34 cellular contexts compared by ENCODE assay signal in the genomic region with DNA sequence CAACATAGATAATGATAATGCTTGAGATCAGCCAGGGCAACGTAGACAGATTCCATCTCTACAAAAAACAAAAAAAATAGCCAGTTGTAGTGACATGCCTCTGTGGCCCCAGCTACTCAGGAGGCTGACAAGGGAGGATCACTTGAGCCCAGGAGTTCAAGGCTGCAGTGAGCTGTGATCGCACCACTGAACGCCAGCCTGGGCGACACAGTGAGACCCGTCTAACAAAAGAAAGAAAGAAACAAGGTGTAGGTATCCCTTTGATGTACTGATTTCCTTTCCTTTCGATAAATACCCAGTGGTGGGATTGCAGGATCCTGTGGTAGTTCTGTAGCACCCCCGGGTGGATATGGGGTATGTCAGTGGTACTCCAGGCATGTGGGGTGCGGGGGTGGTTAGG. TPM values are rescaled to one million over a fixed set of nuclear protein-coding genes. Genes with fewer than 3 reads are reported as not detected.
"Had no signal": no experiment of that assay in that cellular context is flagged by ENCODE, and none has a peak within 500 bp of the region (broad histone marks: within the 10 kb centered on the region; RNA-seq: fewer than 3 reads in every experiment).

No MANE protein-coding gene starts in this region.

- H3K4me3 ChIP-seq: coronary artery, esophagus muscularis mucosa, gastroesophageal sphincter, heart right ventricle had no signal

- H3K36me3 ChIP-seq: brain microvascular endothelial cell, esophagus muscularis mucosa, gastroesophageal sphincter, heart right ventricle had no signal

- H3K36me3 Mint-ChIP-seq: activated naive CD8-positive, alpha-beta T cell had no signal

- H3K9me3 ChIP-seq: esophagus muscularis mucosa, gastroesophageal sphincter, heart right ventricle had no signal

- DNase-seq: activated B cell treated with CpG ODN at 0.5 μM for 24 hours; activated CD4-positive, alpha-beta T cell treated with anti-CD3 and anti-CD28 coated beads for 48 hours; activated CD4-positive, alpha-beta T cell treated with anti-CD3 and anti-CD28 coated beads, Interleukin-2, amount 50 U/mL, for 1 hour; activated CD4-positive, alpha-beta T cell treated with anti-CD3 and anti-CD28 coated beads, Interleukin-2, amount 50 U/mL, for 48 hours; activated CD8-positive, alpha-beta memory T cell treated with anti-CD3 and anti-CD28 coated beads for 24 hours; activated CD8-positive, alpha-beta T cell treated with anti-CD3 and anti-CD28 coated beads for 36 hours; activated effector memory CD4-positive, alpha-beta T cell treated with Interleukin-2 at 50 U/mL for 16 hours; activated gamma-delta T cell treated with Interleukin-2 at 50 U/mL for 16 hours; activated naive CD4-positive, alpha-beta T cell treated with anti-CD3 and anti-CD28 coated beads, Interleukin-2, amount 50 U/mL, for 16 hours; activated naive CD4-positive, alpha-beta T cell treated with Interleukin-2 at 50 U/mL for 16 hours; activated T-cell treated with anti-CD3 and anti-CD28 coated beads, Interleukin-2, amount 50 U/mL, for 4 hours; amniotic stem cell; anterior cingulate cortex; brain microvascular endothelial cell; dermis blood vessel endothelial cell; effector CD4-positive, alpha-beta T cell; effector memory CD8-positive, alpha-beta T cell; erythroblast; foreskin melanocyte; heart right ventricle; T-helper 2 cell had no signal

- H3K27me3 Mint-ChIP-seq: activated B cell treated with CpG ODN at 0.5 μM for 24 hours; activated CD8-positive, alpha-beta T cell treated with anti-CD3 and anti-CD28 coated beads for 36 hours; activated naive CD8-positive, alpha-beta T cell; activated T-helper 17 cell treated with anti-CD3 and anti-CD28 coated beads, Interleukin-2, amount 50 U/mL, for 72 hours had no signal

- H3K4me1 ChIP-seq: esophagus muscularis mucosa, gastroesophageal sphincter had no signal

- ATAC-seq: activated CD4-positive, CD25-positive, alpha-beta regulatory T cell treated with anti-CD3 and anti-CD28 coated beads, Interleukin-2, amount 50 U/mL, for 24 hours; activated CD8-positive, alpha-beta T cell treated with anti-CD3 and anti-CD28 coated beads for 36 hours; activated T-cell treated with anti-CD3 and anti-CD28 coated beads, Interleukin-2, amount 50 U/mL, for 4 hours; activated T-helper 17 cell treated with anti-CD3 and anti-CD28 coated beads, Interleukin-2, amount 50 U/mL, for 72 hours; effector memory CD8-positive, alpha-beta T cell; gastroesophageal sphincter; heart right ventricle had no signal

- H3K27ac Mint-ChIP-seq: activated B cell treated with CpG ODN at 0.5 μM for 24 hours; activated CD8-positive, alpha-beta T cell treated with anti-CD3 and anti-CD28 coated beads for 36 hours; activated naive CD8-positive, alpha-beta T cell; activated T-helper 17 cell treated with anti-CD3 and anti-CD28 coated beads, Interleukin-2, amount 50 U/mL, for 72 hours; effector memory CD8-positive, alpha-beta T cell had no signal

- FAIRE-seq: astrocyte, bronchial epithelial cell, TTC549 had no signal

- H3K27me3 ChIP-seq: brain microvascular endothelial cell, esophagus muscularis mucosa, gastroesophageal sphincter had no signal

- H3K27ac ChIP-seq: brain microvascular endothelial cell, coronary artery, esophagus muscularis mucosa, gastroesophageal sphincter, heart right ventricle, VCaP had no signal

- H3K4me1 Mint-ChIP-seq: central memory CD8-positive, alpha-beta T cell had no signal

- H3K9me3 Mint-ChIP-seq: activated B cell treated with CpG ODN at 0.5 μM for 24 hours; activated CD8-positive, alpha-beta T cell treated with anti-CD3 and anti-CD28 coated beads for 36 hours; activated T-cell treated with anti-CD3 and anti-CD28 coated beads, Interleukin-2, amount 50 U/mL, for 4 hours; activated T-helper 17 cell treated with anti-CD3 and anti-CD28 coated beads, Interleukin-2, amount 50 U/mL, for 72 hours; central memory CD8-positive, alpha-beta T cell; effector memory CD8-positive, alpha-beta T cell had no signal

- H3K4me3 Mint-ChIP-seq: activated B cell treated with CpG ODN at 0.5 μM for 24 hours; activated CD8-positive, alpha-beta T cell treated with anti-CD3 and anti-CD28 coated beads for 36 hours; activated naive CD8-positive, alpha-beta T cell; activated T-cell treated with anti-CD3 and anti-CD28 coated beads, Interleukin-2, amount 50 U/mL, for 4 hours; activated T-helper 17 cell treated with anti-CD3 and anti-CD28 coated beads, Interleukin-2, amount 50 U/mL, for 72 hours; central memory CD8-positive, alpha-beta T cell; effector memory CD8-positive, alpha-beta T cell had no signal

RNA-seq across cellular contexts. Expression of a gene that starts 48.2 kb away (rescaled TPM):
- total RNA-seq: cardiac septum, cerebellum had no signal
